24 cellular contexts compared by ENCODE assay signal in the genomic region with DNA sequence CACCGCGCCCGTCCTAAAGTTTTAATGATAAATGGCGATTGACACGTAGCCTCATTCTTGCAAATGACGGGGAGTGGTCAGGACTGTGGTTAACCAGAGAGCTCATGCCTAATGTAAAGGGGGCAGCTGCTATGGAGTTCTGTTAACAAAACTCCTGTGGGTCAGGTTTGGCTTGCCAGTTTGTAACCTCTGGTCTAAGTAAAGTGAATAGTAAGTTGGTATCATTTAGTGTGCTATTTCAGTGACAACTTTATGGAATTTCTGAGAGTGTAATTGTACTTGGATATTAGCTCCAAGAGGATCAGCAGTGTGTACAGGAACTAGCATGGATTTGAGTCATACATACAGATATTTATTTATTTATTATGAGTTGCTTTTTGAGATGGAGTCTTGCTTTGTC.
"Had no signal": no experiment of that assay in that cellular context is flagged by ENCODE, and none has a peak within 500 bp of the region (broad histone marks: within the 10 kb centered on the region; RNA-seq: fewer than 3 reads in every experiment).

No MANE protein-coding gene starts in this region.

- DNase-seq: activated CD4-positive, alpha-beta T cell treated with anti-CD3 and anti-CD28 coated beads, Interleukin-2, amount 10 ng/mL, durations not matched to agents 7 days and 5 days; activated CD4-positive, CD25-positive, alpha-beta regulatory T cell treated with anti-CD3 and anti-CD28 coated beads, Interleukin-2, amount 50 U/mL, for 72 hours; activated T-cell treated with anti-CD3 and anti-CD28 coated beads, Interleukin-2, amount 50 U/mL, for 1 hour; adrenal gland; body of pancreas; effector CD4-positive, alpha-beta T cell; kidney; naive thymus-derived CD8-positive, alpha-beta T cell; ovary; stimulated activated CD4-positive, alpha-beta T cell treated with anti-CD3 and anti-CD28 coated beads, Interleukin-4, amount 100 ng/mL, for 24 hours; tibial artery; WERI-Rb-1 had no signal

- H3K9me3 Mint-ChIP-seq: activated CD4-positive, alpha-beta T cell treated with anti-CD3 and anti-CD28 coated beads, Interleukin-2, amount 10 ng/mL, durations not matched to agents 7 days and 5 days; activated naive CD4-positive, alpha-beta T cell treated with anti-CD3 and anti-CD28 coated beads, Interleukin-2, amount 50 U/mL, for 24 hours; dendritic cell treated with granulocyte-macrophage colony-stimulating factor and Interleukin-4, amounts not matched to agents 40 ng/mL and 50 ng/mL, for 4 days; stimulated activated naive CD8-positive, alpha-beta T cell treated with anti-CD3 and anti-CD28 coated beads, Interleukin-15, Interleukin-2, amounts not matched to agents 100 ng/mL and 50 ng/mL, for 24 hours had no signal

- ATAC-seq: body of pancreas; left lobe of liver; naive thymus-derived CD8-positive, alpha-beta T cell; SK-N-SH treated with all-trans-retinoic acid at 6 μM for 48 hours had no signal

- FAIRE-seq: endometrium, kidney, TTC549 had no signal

- H3K27ac Mint-ChIP-seq: dendritic cell treated with granulocyte-macrophage colony-stimulating factor and Interleukin-4, amounts not matched to agents 40 ng/mL and 50 ng/mL, for 4 days; stimulated activated naive CD8-positive, alpha-beta T cell treated with anti-CD3 and anti-CD28 coated beads, Interleukin-15, Interleukin-2, amounts not matched to agents 100 ng/mL and 50 ng/mL, for 24 hours had no signal

- H3K36me3 ChIP-seq: ovary had no signal

- H3K27ac ChIP-seq: adrenal gland, body of pancreas, neutrophil, ovary, prostate gland, right atrium auricular region, tibial artery, WERI-Rb-1 had no signal

- H3K27me3 ChIP-seq: adrenal gland, body of pancreas, cardiac muscle cell, neutrophil, ovary, right atrium auricular region, tibial artery had no signal

- H3K4me3 Mint-ChIP-seq: activated CD4-positive, alpha-beta T cell treated with anti-CD3 and anti-CD28 coated beads, Interleukin-2, amount 10 ng/mL, durations not matched to agents 7 days and 5 days; activated naive CD4-positive, alpha-beta T cell treated with anti-CD3 and anti-CD28 coated beads, Interleukin-2, amount 50 U/mL, for 24 hours; dendritic cell treated with granulocyte-macrophage colony-stimulating factor and Interleukin-4, amounts not matched to agents 40 ng/mL and 50 ng/mL, for 4 days; naive thymus-derived CD8-positive, alpha-beta T cell; stimulated activated naive CD8-positive, alpha-beta T cell treated with anti-CD3 and anti-CD28 coated beads, Interleukin-15, Interleukin-2, amounts not matched to agents 100 ng/mL and 50 ng/mL, for 24 hours had no signal

- H3K4me1 ChIP-seq: adrenal gland, body of pancreas, prostate gland, right atrium auricular region, tibial artery had no signal

- H3K4me3 ChIP-seq: adrenal gland, body of pancreas, cardiac muscle cell, lung, ovary, prostate gland, right atrium auricular region, tibial artery had no signal

- H3K27me3 Mint-ChIP-seq: activated CD4-positive, alpha-beta T cell treated with anti-CD3 and anti-CD28 coated beads, Interleukin-2, amount 10 ng/mL, durations not matched to agents 7 days and 5 days; activated naive CD4-positive, alpha-beta T cell treated with anti-CD3 and anti-CD28 coated beads, Interleukin-2, amount 50 U/mL, for 24 hours; dendritic cell treated with granulocyte-macrophage colony-stimulating factor and Interleukin-4, amounts not matched to agents 40 ng/mL and 50 ng/mL, for 4 days; naive thymus-derived CD8-positive, alpha-beta T cell; stimulated activated naive CD8-positive, alpha-beta T cell treated with anti-CD3 and anti-CD28 coated beads, Interleukin-15, Interleukin-2, amounts not matched to agents 100 ng/mL and 50 ng/mL, for 24 hours had no signal

- H3K9me3 ChIP-seq: adrenal gland, body of pancreas, neutrophil, ovary, prostate gland, right atrium auricular region, tibial artery had no signal
